22 cellular contexts compared by ENCODE assay signal in genomic region chr13:21730186-21730880, GRCh38. TPM values are rescaled to one million over a fixed set of nuclear protein-coding genes. Genes with fewer than 3 reads are reported as not detected.
"Had no signal": no experiment of that assay in that cellular context is flagged by ENCODE, and none has a peak within 500 bp of the region (broad histone marks: within the 10 kb centered on the region; RNA-seq: fewer than 3 reads in every experiment).

No MANE protein-coding gene starts in this region.

- H3K9me3 Mint-ChIP-seq: type B pancreatic cell had no signal

- H3K27me3 Mint-ChIP-seq: type B pancreatic cell had no signal

- H3K4me3 ChIP-seq: esophagus squamous epithelium, gastroesophageal sphincter, psoas muscle, right lobe of liver, suprapubic skin, thyroid gland had no signal

- H3K36me3 Mint-ChIP-seq: type B pancreatic cell had no signal

- H3K27ac Mint-ChIP-seq: effector memory CD8-positive, alpha-beta T cell; naive thymus-derived CD4-positive, alpha-beta T cell; nephron progenitor cell; stimulated activated effector memory CD8-positive, alpha-beta T cell treated with anti-CD3 and anti-CD28 coated beads, Interleukin-12 subunit alpha, Interleukin-12 subunit beta, amount 100 ng/mL, for 72 hours; type B pancreatic cell had no signal

- ATAC-seq: effector memory CD8-positive, alpha-beta T cell; gastroesophageal sphincter; left lobe of liver; naive thymus-derived CD4-positive, alpha-beta T cell; psoas muscle; right lobe of liver; stimulated activated effector memory CD8-positive, alpha-beta T cell treated with anti-CD3 and anti-CD28 coated beads, Interleukin-12 subunit alpha, Interleukin-12 subunit beta, amount 100 ng/mL, for 72 hours; stimulated activated naive CD8-positive, alpha-beta T cell treated with anti-CD3 and anti-CD28 coated beads, Interleukin-15, Interleukin-2, amounts not matched to agents 100 U/mL and 50 U/mL, for 24 hours had no signal

- H3K4me1 ChIP-seq: esophagus squamous epithelium, psoas muscle, right lobe of liver, suprapubic skin, thyroid gland had no signal

- H3K36me3 ChIP-seq: esophagus squamous epithelium, gastroesophageal sphincter, neutrophil, right lobe of liver, suprapubic skin, thyroid gland had no signal

- H3K27me3 ChIP-seq: gastroesophageal sphincter, right lobe of liver, suprapubic skin, thyroid gland had no signal

- H3K9me3 ChIP-seq: esophagus squamous epithelium, neutrophil, psoas muscle, right lobe of liver, suprapubic skin, thyroid gland had no signal

- H3K27ac ChIP-seq: epithelial cell of prostate, esophagus squamous epithelium, gastroesophageal sphincter, neutrophil, psoas muscle, right lobe of liver, suprapubic skin, thyroid gland had no signal

- DNase-seq: effector memory CD8-positive, alpha-beta T cell; esophagus squamous epithelium; foreskin fibroblast; glutamatergic neuron; mammary epithelial cell; naive thymus-derived CD4-positive, alpha-beta T cell; nephron progenitor cell; psoas muscle; retina; right lobe of liver; stimulated activated CD4-positive, alpha-beta T cell treated with anti-CD3 and anti-CD28 coated beads, Interleukin-4, amount 100 ng/mL, for 1 hour; stimulated activated CD8-positive, alpha-beta memory T cell treated with anti-CD3 and anti-CD28 coated beads, Interleukin-4, amount 100 ng/mL, for 48 hours; stimulated activated naive CD8-positive, alpha-beta T cell treated with anti-CD3 and anti-CD28 coated beads, Interleukin-15, Interleukin-2, amounts not matched to agents 100 U/mL and 50 U/mL, for 24 hours; thyroid gland had no signal

- H3K4me3 Mint-ChIP-seq: effector memory CD8-positive, alpha-beta T cell; naive thymus-derived CD4-positive, alpha-beta T cell; nephron progenitor cell; stimulated activated effector memory CD8-positive, alpha-beta T cell treated with anti-CD3 and anti-CD28 coated beads, Interleukin-12 subunit alpha, Interleukin-12 subunit beta, amount 100 ng/mL, for 72 hours; type B pancreatic cell had no signal

RNA-seq across cellular contexts. Expression of gene FGF9, which starts 59.5 kb away (rescaled TPM):
- total RNA-seq: left lobe of liver, mammary epithelial cell, osteoblast, right lobe of liver, suprapubic skin had no signal
